Comparison of ENCODE assay signal across 8 cellular contexts in genomic region chr5:163436515-163436914, GRCh38. TPM values are rescaled to one million over a fixed set of nuclear protein-coding genes. Genes with fewer than 3 reads are reported as not detected.
DNase-seq lines count a peak whose midpoint lies in the region; ATAC-seq and TF ChIP-seq lines count a peak whose summit lies in the region.

No MANE protein-coding gene starts in this region.

- 41 to 53% methylated on average over 4 of the region's 4 CpGs for WGBS in testis, 2 donors

- H3K36me3 Mint-ChIP-seq in activated T-cell treated with anti-CD3 and anti-CD28 coated beads, Interleukin-2, amount 50 U/mL, for 72 hours (ENCODE audit: insufficient read depth in 2 of 2): peaks cover 5 to 12% of the 10 kb centered on the region in 2 donors
- peaks cover 31% of the 10 kb centered on the region for H3K36me3 Mint-ChIP-seq in activated CD4-positive, alpha-beta memory T cell treated with anti-CD3 and anti-CD28 coated beads, Interleukin-2, amount 10 ng/mL, durations not matched to agents 7 days and 5 days (ENCODE audit: low read depth)

- no peaks in the 10 kb centered on the region for H3K27me3 Mint-ChIP-seq in activated T-cell treated with anti-CD3 and anti-CD28 coated beads, Interleukin-2, amount 50 U/mL, for 72 hours (ENCODE audit: low read depth)
- H3K27me3 Mint-ChIP-seq in activated CD4-positive, alpha-beta memory T cell treated with anti-CD3 and anti-CD28 coated beads, Interleukin-2, amount 10 ng/mL, durations not matched to agents 7 days and 5 days: peaks cover 13% of the 10 kb centered on the region

- TF ChIP-seq POLR2A in testis (IDR thresholded peaks at IDR 0.05): no peak

- H3K27me3 ChIP-seq in testis: no peaks in the 10 kb centered on the region

- DNase-seq in activated T-cell treated with anti-CD3 and anti-CD28 coated beads, Interleukin-2, amount 50 U/mL, for 72 hours: no peak
- DNase-seq in activated T-cell treated with anti-CD3 and anti-CD28 coated beads, Interleukin-2, amount 50 U/mL, for 1 hour: no peak
- DNase-seq in activated CD4-positive, alpha-beta memory T cell treated with anti-CD3 and anti-CD28 coated beads, Interleukin-2, amount 10 ng/mL, durations not matched to agents 7 days and 5 days: no peak
- no peak for DNase-seq in testis
- no peak for DNase-seq in NCI-H524 treated with DMSO at 0.1 percent for 48 hours (lab: John Stamatoyannopoulos, UW)
- no peak for DNase-seq in stimulated activated CD4-positive, alpha-beta T cell treated with anti-CD3 and anti-CD28 coated beads, Interleukin-4, amount 100 ng/mL, for 4 hours
- DNase-seq in inferior parietal cortex (ENCODE audit: extremely low spot score): no peak

- H3K27ac Mint-ChIP-seq in activated T-cell treated with anti-CD3 and anti-CD28 coated beads, Interleukin-2, amount 50 U/mL, for 72 hours: peak overlapping the region; percentile 97
- H3K27ac Mint-ChIP-seq in activated CD4-positive, alpha-beta memory T cell treated with anti-CD3 and anti-CD28 coated beads, Interleukin-2, amount 10 ng/mL, durations not matched to agents 7 days and 5 days: peak overlapping the region; percentile 76

- intact Hi-C loops in testis (cut with DNase I; ENCODE audit: low total_unique reads): no loop called here

- H3K36me3 ChIP-seq in testis (ENCODE audit: low read depth, missing control alignments): no peaks in the 10 kb centered on the region

- H3K9me3 Mint-ChIP-seq in activated T-cell treated with anti-CD3 and anti-CD28 coated beads, Interleukin-2, amount 50 U/mL, for 72 hours: no peaks in the 10 kb centered on the region
- H3K9me3 Mint-ChIP-seq in activated CD4-positive, alpha-beta memory T cell treated with anti-CD3 and anti-CD28 coated beads, Interleukin-2, amount 10 ng/mL, durations not matched to agents 7 days and 5 days: no peaks in the 10 kb centered on the region

- peaks cover 25% of the 10 kb centered on the region for H3K4me1 ChIP-seq in testis

- POLR2A ChIA-PET in activated CD4-positive, alpha-beta memory T cell treated with anti-CD3 and anti-CD28 coated beads, Interleukin-2, amount 10 ng/mL, durations not matched to agents 7 days and 5 days (lab: Charles Lee): interaction anchor here (0.8 to 1.7 kb wide), 2 partner anchors 24 to 25 kb away, joined by 3 to 6 read pairs; partner anchors contain the start of genes HMMR and NUDCD2

- CTCF ChIA-PET in activated CD4-positive, alpha-beta memory T cell treated with anti-CD3 and anti-CD28 coated beads, Interleukin-2, amount 10 ng/mL, durations not matched to agents 7 days and 5 days (lab: Charles Lee): no interaction called here

- H3K9me3 ChIP-seq in iPS-18c (ENCODE audit: control insufficient read depth, insufficient read depth, low read length): no peaks in the 10 kb centered on the region
- no peaks in the 10 kb centered on the region for H3K9me3 ChIP-seq in testis

- H3K4me3 Mint-ChIP-seq in activated T-cell treated with anti-CD3 and anti-CD28 coated beads, Interleukin-2, amount 50 U/mL, for 72 hours: peak overlapping the region; percentile 88 to 90
- peak overlapping the region; percentile 86 for H3K4me3 Mint-ChIP-seq in activated CD4-positive, alpha-beta memory T cell treated with anti-CD3 and anti-CD28 coated beads, Interleukin-2, amount 10 ng/mL, durations not matched to agents 7 days and 5 days

- no peak for ATAC-seq in activated T-cell treated with anti-CD3 and anti-CD28 coated beads, Interleukin-2, amount 50 U/mL, for 72 hours (replicated peaks in 1 of 2)

- H3K4me3 ChIP-seq in iPS-18c (ENCODE audit: insufficient read depth, low read depth, low read length): peak overlapping the region; percentile 43; the same call in 1 of the 2 replicates
- H3K4me3 ChIP-seq in testis: peak overlapping the region in 1 of 2 donors; percentile 95

- H3K4me1 Mint-ChIP-seq in activated T-cell treated with anti-CD3 and anti-CD28 coated beads, Interleukin-2, amount 50 U/mL, for 72 hours (ENCODE audit: low read depth): peaks cover 47% of the 10 kb centered on the region
- peaks cover 44% of the 10 kb centered on the region for H3K4me1 Mint-ChIP-seq in activated CD4-positive, alpha-beta memory T cell treated with anti-CD3 and anti-CD28 coated beads, Interleukin-2, amount 10 ng/mL, durations not matched to agents 7 days and 5 days

- TF ChIP-seq CTCF in testis (IDR thresholded peaks at IDR 0.05): no peak

- H3K27ac ChIP-seq in testis: peak overlapping the region; percentile 88 to 92

RNA-seq across cellular contexts. Expression of gene CCNG1, which starts 0.9 kb away (rescaled TPM):
- 100 to 1,000 TPM; 236 to 261 TPM for total RNA-seq in activated T-cell treated with anti-CD3 and anti-CD28 coated beads, Interleukin-2, amount 50 U/mL, for 72 hours
- 100 to 1,000 TPM; 143 to 154 TPM for total RNA-seq in activated CD4-positive, alpha-beta memory T cell treated with anti-CD3 and anti-CD28 coated beads, Interleukin-2, amount 10 ng/mL, durations not matched to agents 7 days and 5 days
- 10 to 100 TPM; 60.5 to 72.2 TPM for total RNA-seq in testis
- polyA plus RNA-seq in testis (ENCODE audit: insufficient read depth, low read depth, low replicate concordance): 34.5 TPM

RNA-seq across cellular contexts. Expression of gene NUDCD2, which starts 23.4 kb away (rescaled TPM):
- 10 to 100 TPM; 50.2 to 58.0 TPM for total RNA-seq in activated T-cell treated with anti-CD3 and anti-CD28 coated beads, Interleukin-2, amount 50 U/mL, for 72 hours
- total RNA-seq in activated CD4-positive, alpha-beta memory T cell treated with anti-CD3 and anti-CD28 coated beads, Interleukin-2, amount 10 ng/mL, durations not matched to agents 7 days and 5 days: 10 to 100 TPM; 36.0 to 39.3 TPM
- 10 to 100 TPM; 11.4 to 12.9 TPM for total RNA-seq in testis
- polyA plus RNA-seq in testis (ENCODE audit: insufficient read depth, low read depth, low replicate concordance): 25.7 TPM

RNA-seq across cellular contexts. Expression of gene HMMR, which starts 23.9 kb away (rescaled TPM):
- total RNA-seq in activated T-cell treated with anti-CD3 and anti-CD28 coated beads, Interleukin-2, amount 50 U/mL, for 72 hours: 10 to 100 TPM; 87.2 to 88.1 TPM
- 10 to 100 TPM; 74.7 to 75.7 TPM for total RNA-seq in activated CD4-positive, alpha-beta memory T cell treated with anti-CD3 and anti-CD28 coated beads, Interleukin-2, amount 10 ng/mL, durations not matched to agents 7 days and 5 days
- total RNA-seq in testis: 10 to 100 TPM; 11.5 to 20.9 TPM
- 14.5 TPM for polyA plus RNA-seq in testis (ENCODE audit: insufficient read depth, low read depth, low replicate concordance)
